ENCODE assay signal across 1 cellular context in genomic region chr7:101108330-101108857, GRCh38.
A peak's percentile ranks its signal among the peaks of the same experiment; 100 is the strongest.
TF ChIP-seq lines count a peak whose summit lies in the region.

No MANE protein-coding gene starts in this region.

TF ChIP-seq in HepG2, 621 proteins besides CTCF, POLR2A, EP300 and RAD21 (continued from another document and continues in another):
- TF ChIP-seq SNAPC4 (CRISPR knock-in tag; IDR thresholded peaks at IDR 0.05), result no peak
- peak; percentile 94 for TF ChIP-seq PHF21A (CRISPR knock-in tag; IDR thresholded peaks at IDR 0.05)
- TF ChIP-seq HOXA5 (CRISPR knock-in tag; IDR thresholded peaks at IDR 0.05), result no peak
- TF ChIP-seq DNMT1 (CRISPR knock-in tag; IDR thresholded peaks at IDR 0.05), result no peak
- TF ChIP-seq NFKBIZ (CRISPR knock-in tag; IDR thresholded peaks at IDR 0.05), result no peak
- no peak for TF ChIP-seq MED8 (CRISPR knock-in tag; IDR thresholded peaks at IDR 0.05; ENCODE audit: insufficient replicate concordance)
- no peak for TF ChIP-seq STAT6 (CRISPR knock-in tag; IDR thresholded peaks at IDR 0.05; ENCODE audit: borderline replicate concordance)
- peak; percentile 9 for TF ChIP-seq SKI (IDR thresholded peaks at IDR 0.05; ENCODE audit: partially characterized antibody)
- no peak for TF ChIP-seq ISL2 (CRISPR knock-in tag; IDR thresholded peaks at IDR 0.05)
- no peak; the same call in 1 of the 2 replicates for TF ChIP-seq TARDBP (CRISPR knock-in tag; IDR thresholded peaks at IDR 0.05)
- TF ChIP-seq PHB2 (IDR thresholded peaks at IDR 0.05; ENCODE audit: partially characterized antibody), result no peak
- 0 out of 2 replicates have a peak, but pooled peaks have one; percentile 22 for TF ChIP-seq ZNF800 (CRISPR knock-in tag; IDR thresholded peaks at IDR 0.05)
- TF ChIP-seq TEF (CRISPR knock-in tag; IDR thresholded peaks at IDR 0.05), result no peak
- no peak for TF ChIP-seq PAWR (CRISPR knock-in tag; IDR thresholded peaks at IDR 0.05; ENCODE audit: borderline replicate concordance)
- no peak for TF ChIP-seq GATA4 (IDR thresholded peaks at IDR 0.05; ENCODE audit: borderline replicate concordance, low read depth)
- no peak for TF ChIP-seq ATF4 (CRISPR knock-in tag; IDR thresholded peaks at IDR 0.05)
- TF ChIP-seq MEIS1 (CRISPR knock-in tag; IDR thresholded peaks at IDR 0.05; ENCODE audit: borderline replicate concordance), result 0 out of 2 replicates have a peak, but pooled peaks have one; percentile 24
- no peak for TF ChIP-seq PAF1 (CRISPR knock-in tag; IDR thresholded peaks at IDR 0.05)
- TF ChIP-seq TFE3 (CRISPR knock-in tag; IDR thresholded peaks at IDR 0.05), result 0 out of 2 replicates have a peak, but pooled peaks have one; percentile 39
- TF ChIP-seq ZNF503 (CRISPR knock-in tag; IDR thresholded peaks at IDR 0.05), result peak; percentile 44; the same call in 1 of the 2 replicates
- TF ChIP-seq HNF4G (IDR thresholded peaks at IDR 0.05; ENCODE audit: borderline replicate concordance, low read depth, low read length), result 0 out of 2 replicates have a peak, but pooled peaks have one; percentile 37
- no peak; the same call in 1 of the 2 replicates for TF ChIP-seq HNF4G (CRISPR knock-in tag; IDR thresholded peaks at IDR 0.05; ENCODE audit: borderline replicate concordance, low read depth)
- TF ChIP-seq EZH2 (conservative IDR thresholded peaks at IDR 0.05; ENCODE audit: low read depth, low read length), result no peak
- peak; percentile 83 for TF ChIP-seq SAP130 (CRISPR knock-in tag; IDR thresholded peaks at IDR 0.05; ENCODE audit: low read depth)
- TF ChIP-seq ZNF136 (CRISPR knock-in tag; IDR thresholded peaks at IDR 0.05; ENCODE audit: low read depth), result no peak
- TF ChIP-seq NR2F1 (CRISPR knock-in tag; IDR thresholded peaks at IDR 0.05), result peak in 1 of 2 experiments; percentile 33; a peak in 1 of 4 replicates
- TF ChIP-seq DDIT3 (CRISPR knock-in tag; IDR thresholded peaks at IDR 0.05), result no peak
- peak; percentile 24; the same call in 1 of the 2 replicates for TF ChIP-seq MIXL1 (CRISPR knock-in tag; IDR thresholded peaks at IDR 0.05)
- no peak for TF ChIP-seq ZNF383 (CRISPR knock-in tag; IDR thresholded peaks at IDR 0.05; ENCODE audit: borderline replicate concordance)
- TF ChIP-seq PITX1 (CRISPR knock-in tag; IDR thresholded peaks at IDR 0.05), result no peak; the same call in 1 of the 2 replicates
- no peak for TF ChIP-seq THAP8 (CRISPR knock-in tag; IDR thresholded peaks at IDR 0.05; ENCODE audit: borderline replicate concordance)
- TF ChIP-seq AHDC1 (CRISPR knock-in tag; IDR thresholded peaks at IDR 0.05; ENCODE audit: borderline replicate concordance), result peak; percentile 6; the same call in 1 of the 2 replicates
- no peak for TF ChIP-seq ZNF558 (CRISPR knock-in tag; IDR thresholded peaks at IDR 0.05; ENCODE audit: borderline replicate concordance)
